1 cellular context compared by ENCODE assay signal in the genomic region with DNA sequence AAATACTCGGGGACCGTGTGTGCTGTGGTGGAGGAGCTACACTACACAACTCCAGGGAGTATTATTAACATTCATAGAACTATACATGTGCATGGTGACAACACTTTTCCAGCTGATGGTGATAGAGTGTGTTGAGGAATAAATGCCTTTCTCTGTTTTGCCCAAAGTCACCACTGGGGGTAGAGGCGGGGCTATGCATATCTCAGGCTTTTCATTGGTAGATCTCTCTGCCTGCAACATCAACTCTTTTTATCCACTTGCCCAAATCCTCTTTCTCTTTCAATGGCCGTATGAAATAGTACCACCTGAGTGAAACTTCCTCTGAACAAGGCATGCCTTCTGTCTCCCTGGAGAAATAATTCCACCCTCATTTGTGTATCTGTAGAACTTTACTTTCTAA.
TF ChIP-seq lines count a peak whose summit lies in the region.

No MANE protein-coding gene starts in this region.

TF ChIP-seq in K562, 482 proteins besides CTCF, POLR2A, EP300 and RAD21 (continued from another document):
- TF ChIP-seq, protein P1, sequence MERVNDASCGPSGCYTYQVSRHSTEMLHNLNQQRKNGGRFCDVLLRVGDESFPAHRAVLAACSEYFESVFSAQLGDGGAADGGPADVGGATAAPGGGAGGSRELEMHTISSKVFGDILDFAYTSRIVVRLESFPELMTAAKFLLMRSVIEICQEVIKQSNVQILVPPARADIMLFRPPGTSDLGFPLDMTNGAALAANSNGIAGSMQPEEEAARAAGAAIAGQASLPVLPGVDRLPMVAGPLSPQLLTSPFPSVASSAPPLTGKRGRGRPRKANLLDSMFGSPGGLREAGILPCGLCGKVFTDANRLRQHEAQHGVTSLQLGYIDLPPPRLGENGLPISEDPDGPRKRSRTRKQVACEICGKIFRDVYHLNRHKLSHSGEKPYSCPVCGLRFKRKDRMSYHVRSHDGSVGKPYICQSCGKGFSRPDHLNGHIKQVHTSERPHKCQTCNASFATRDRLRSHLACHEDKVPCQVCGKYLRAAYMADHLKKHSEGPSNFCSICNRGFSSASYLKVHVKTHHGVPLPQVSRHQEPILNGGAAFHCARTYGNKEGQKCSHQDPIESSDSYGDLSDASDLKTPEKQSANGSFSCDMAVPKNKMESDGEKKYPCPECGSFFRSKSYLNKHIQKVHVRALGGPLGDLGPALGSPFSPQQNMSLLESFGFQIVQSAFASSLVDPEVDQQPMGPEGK (CRISPR knock-in tag; IDR thresholded peaks at IDR 0.05; ENCODE audit: borderline replicate concordance) = no peak
- TF ChIP-seq BDP1 (IDR thresholded peaks at IDR 0.05; ENCODE audit: insufficient read depth, insufficient read length) = no peak
- TF ChIP-seq MAFK (IDR thresholded peaks at IDR 0.05; ENCODE audit: low read length) = no peak
- no peak for TF ChIP-seq XRCC5 (IDR thresholded peaks at IDR 0.05; ENCODE audit: low read depth, low read length)
- TF ChIP-seq NFYB (IDR thresholded peaks at IDR 0.05; ENCODE audit: extremely low read depth, insufficient read length) = peak; percentile 62
- TF ChIP-seq POLR2G (IDR thresholded peaks at IDR 0.05; ENCODE audit: low read depth, low read length) = no peak
- TF ChIP-seq ZNF764 (CRISPR knock-in tag; IDR thresholded peaks at IDR 0.05; ENCODE audit: low read depth) = no peak
- TF ChIP-seq, protein P2, sequence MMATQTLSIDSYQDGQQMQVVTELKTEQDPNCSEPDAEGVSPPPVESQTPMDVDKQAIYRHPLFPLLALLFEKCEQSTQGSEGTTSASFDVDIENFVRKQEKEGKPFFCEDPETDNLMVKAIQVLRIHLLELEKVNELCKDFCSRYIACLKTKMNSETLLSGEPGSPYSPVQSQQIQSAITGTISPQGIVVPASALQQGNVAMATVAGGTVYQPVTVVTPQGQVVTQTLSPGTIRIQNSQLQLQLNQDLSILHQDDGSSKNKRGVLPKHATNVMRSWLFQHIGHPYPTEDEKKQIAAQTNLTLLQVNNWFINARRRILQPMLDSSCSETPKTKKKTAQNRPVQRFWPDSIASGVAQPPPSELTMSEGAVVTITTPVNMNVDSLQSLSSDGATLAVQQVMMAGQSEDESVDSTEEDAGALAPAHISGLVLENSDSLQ (IDR thresholded peaks at IDR 0.05) = peak; percentile 58; the same call in 1 of the 2 replicates
- TF ChIP-seq ZNF518B (CRISPR knock-in tag; IDR thresholded peaks at IDR 0.05) = no peak
